In genomic region chr10:6721480-6721879, GRCh38 we compare ENCODE assay signal across 8 cellular contexts.
DNase-seq lines count a peak whose midpoint lies in the region; ATAC-seq, FAIRE-seq and TF ChIP-seq lines count a peak whose summit lies in the region.

No MANE protein-coding gene starts in this region.

- TF ChIP-seq POLR2A in IMR-90 (IDR thresholded peaks at IDR 0.05; ENCODE audit: low read depth, low read length) (no peak; the same call in 1 of the 2 replicates), transverse colon (IDR thresholded peaks at IDR 0.05) (no peak)

- H2AK9ac ChIP-seq in IMR-90 (replicated peaks; ENCODE audit: low read depth, low read length, poor library complexity) = peak overlapping the region; percentile 88

- no peaks in the 10 kb centered on the region for H3K79me1 ChIP-seq in IMR-90 (ENCODE audit: low read depth in 1 of 2, low read length in 2 of 2)

- H4K8ac ChIP-seq in IMR-90 (ENCODE audit: low read depth in 2 of 2, low read length in 2 of 2) = peak overlapping the region; percentile 80 to 98

- DNase-seq in IMR-90 (peak; percentile 99), choroid plexus epithelial cell (ENCODE audit: low read depth) (peak; percentile 79), kidney (peak; percentile 73), transverse colon (peak; percentile 29), midbrain (lab: John Stamatoyannopoulos, UW) (no peak), cerebellar cortex (ENCODE audit: low spot score) (no peak)
- no peak for DNase-seq in stimulated activated naive CD8-positive, alpha-beta T cell treated with anti-CD3 and anti-CD28 coated beads, Interleukin-15, Interleukin-2, amounts not matched to agents 100 U/mL and 50 U/mL, for 24 hours

- ATAC-seq in IMR-90 (ENCODE audit: low read depth) (peak; percentile 72), HG03039 (IDR thresholded peaks at IDR 0.05; ENCODE audit: unreplicated experiment) (no peak)
- ATAC-seq in stimulated activated naive CD8-positive, alpha-beta T cell treated with anti-CD3 and anti-CD28 coated beads, Interleukin-15, Interleukin-2, amounts not matched to agents 100 U/mL and 50 U/mL, for 24 hours = no peak

- peaks cover 12% of the 10 kb centered on the region for H3K4me1 ChIP-seq in IMR-90 (ENCODE audit: control insufficient read depth, insufficient read depth, low read length)
- H3K4me1 ChIP-seq in kidney (ENCODE audit: control insufficient read depth in 1 of 2, insufficient read depth in 1 of 2, low read depth in 1 of 2, low read length in 2 of 2) = no peaks in the 10 kb centered on the region
- H3K4me1 ChIP-seq in transverse colon = no peaks in the 10 kb centered on the region

- peak overlapping the region; percentile 99 for H4K91ac ChIP-seq in IMR-90 (ENCODE audit: insufficient read depth, low read depth, low read length)

- peak overlapping the region; percentile 97 for H2AK5ac ChIP-seq in IMR-90 (ENCODE audit: low read depth, low read length)

- H2BK120ac ChIP-seq in IMR-90 (ENCODE audit: low read depth, low read length) = peak overlapping the region; percentile 100

- BruUV-seq in IMR-90 (replicated peaks; lab: Mats Ljungman, UMichigan) = no TSS peak

- TF ChIP-seq EP300 in transverse colon (IDR thresholded peaks at IDR 0.05; ENCODE audit: low read depth) = no peak

- H2AFZ ChIP-seq in IMR-90 (replicated peaks; ENCODE audit: low read length, poor library complexity) = peak overlapping the region; percentile 93

- peak overlapping the region; percentile 98 for H3K23ac ChIP-seq in IMR-90 (ENCODE audit: low read depth, low read length)

- H3K9me3 ChIP-seq in IMR-90 (ENCODE audit: control insufficient read depth, insufficient read depth, low read length) (no peaks in the 10 kb centered on the region), kidney (ENCODE audit: control insufficient read depth in 1 of 2, low read length in 2 of 2) (no peaks in the 10 kb centered on the region), transverse colon (no peaks in the 10 kb centered on the region)

- H3K14ac ChIP-seq in IMR-90 (replicated peaks; ENCODE audit: low read depth, low read length) = peak overlapping the region; percentile 95

- POLR2A ChIA-PET in IMR-90 (lab: Charles Lee; ENCODE audit: unreplicated experiment) = no interaction called here

- no peaks in the 10 kb centered on the region for H4K20me1 ChIP-seq in IMR-90 (ENCODE audit: insufficient read depth, low read length)

- H3K36me3 ChIP-seq in IMR-90 (ENCODE audit: control insufficient read depth, insufficient read depth, low read length) (no peaks in the 10 kb centered on the region), kidney (ENCODE audit: control insufficient read depth in 1 of 2, insufficient read depth in 2 of 2, low read length in 2 of 2) (no peaks in the 10 kb centered on the region), transverse colon (no peaks in the 10 kb centered on the region)

- H2BK15ac ChIP-seq in IMR-90 (ENCODE audit: low read depth, low read length) = peak overlapping the region; percentile 98; the same call in 2 of the 3 replicates

- H3K27ac ChIP-seq in IMR-90 (ENCODE audit: insufficient read depth, low read length) (peak overlapping the region; percentile 73), kidney (ENCODE audit: low read depth in 2 of 2, low read length in 2 of 2) (no peak overlapping the region), transverse colon (peak overlapping the region; percentile 39 to 62 (median 53))

- H3K4ac ChIP-seq in IMR-90 (ENCODE audit: low read depth, low read length) = peak overlapping the region; percentile 99

- H3K9me1 ChIP-seq in IMR-90 (ENCODE audit: insufficient read depth, low read length) = peaks cover 13% of the 10 kb centered on the region

- H4K5ac ChIP-seq in IMR-90 (ENCODE audit: low read depth, low read length) = peak overlapping the region; percentile 74

- FAIRE-seq in kidney (lab: Jason Lieb, UNC) = no peak

- peak; percentile 64 for TF ChIP-seq CTCF in IMR-90 (conservative IDR thresholded peaks at IDR 0.05; ENCODE audit: low read depth, low read length)
- TF ChIP-seq CTCF in choroid plexus epithelial cell (conservative IDR thresholded peaks at IDR 0.05; ENCODE audit: low read depth, low read length) = peak; percentile 28
- no peak for TF ChIP-seq CTCF in kidney (IDR thresholded peaks at IDR 0.05; ENCODE audit: borderline replicate concordance, extremely low read depth, insufficient read depth)
- TF ChIP-seq CTCF in transverse colon (IDR thresholded peaks at IDR 0.05) = no peak

- peak overlapping the region; percentile 76 for H3K56ac ChIP-seq in IMR-90 (ENCODE audit: extremely low read depth, insufficient read depth, low read length)

- in situ Hi-C loops in IMR-90 (cut with MboI; ENCODE audit: low sequenced_read_pairs) (no loop called here), transverse colon (cut with MboI; ENCODE audit: low pct_ligation_motif_present in 1 of 4, low pct_unique_long_range_greater_than_20kb in 1 of 4, low sequenced_read_pairs in 3 of 4) (no loop called here)

- TF ChIP-seq RAD21 in IMR-90 (IDR thresholded peaks at IDR 0.05; ENCODE audit: low read length) = peak; percentile 79

- CTCF ChIA-PET in IMR-90 (lab: Yijun Ruan, JAX) = interaction anchor here (0.6 to 1.4 kb wide), 6 partner anchors 11 to 632 kb away, joined by 3 to 7 read pairs (median 3); no protein-coding TSS in a partner anchor

- peak overlapping the region; percentile 89 for H2BK5ac ChIP-seq in IMR-90 (ENCODE audit: low read depth, low read length, poor library complexity, severe bottlenecking)

- H3K27me3 ChIP-seq in IMR-90 (ENCODE audit: control insufficient read depth, insufficient read depth, low read length) = no peaks in the 10 kb centered on the region
- H3K27me3 ChIP-seq in transverse colon = peaks cover 6% of the 10 kb centered on the region

- peak overlapping the region; percentile 99 for H2BK20ac ChIP-seq in IMR-90 (ENCODE audit: low read depth, low read length)

- intact Hi-C loops in IMR-90 (cut with micrococcal nuclease) = loop anchor here (2.0 kb wide), 1 partner anchor 49 kb away; no protein-coding TSS in a partner anchor
- intact Hi-C loops in kidney (cut with DNase I) = no loop called here
- intact Hi-C loops in transverse colon (cut with DNase I; ENCODE audit: low total_unique reads) = no loop called here

- H3K18ac ChIP-seq in IMR-90 (ENCODE audit: low read depth, low read length) = peak overlapping the region; percentile 95

- H3K4me3 ChIP-seq in IMR-90 (ENCODE audit: insufficient read depth, low read depth, low read length) (no peak overlapping the region), choroid plexus epithelial cell (ENCODE audit: low read depth, low read length) (no peak overlapping the region), kidney (ENCODE audit: low read length in 2 of 2) (no peak overlapping the region), transverse colon (no peak overlapping the region)

- peak overlapping the region; percentile 58 for H3K4me2 ChIP-seq in IMR-90 (ENCODE audit: low read depth, low read length)

- dilution Hi-C loops in IMR-90 (cut with HindIII; ENCODE audit: low sequenced_read_pairs, unreplicated experiment) = no loop called here

- peak overlapping the region; percentile 7; the same call in 1 of the 2 replicates for H3K9ac ChIP-seq in IMR-90 (ENCODE audit: low read depth, low read length)
- H3K9ac ChIP-seq in kidney (ENCODE audit: low read length in 2 of 2) = no peak overlapping the region

- 0% methylated on average over 2 of the region's 7 CpGs; no CpG with 5 or more reads in 1 of the 2 experiments for WGBS in IMR-90 (ENCODE audit: extremely low coverage in 2 of 2, insufficient read length in 1 of 2), 2 experiments
- 50 to 61% methylated on average over 1 to 7 of the region's 7 CpGs for WGBS in transverse colon (ENCODE audit: low coverage in 1 of 2), 2 donors

TF ChIP-seq in IMR-90, 13 proteins besides CTCF, POLR2A, EP300 and RAD21:
- peak; percentile 87 for TF ChIP-seq BHLHE40 (IDR thresholded peaks at IDR 0.05; ENCODE audit: low read depth, low read length)
- TF ChIP-seq NFE2L2 (IDR thresholded peaks at IDR 0.05; ENCODE audit: low read depth, low read length) = peak; percentile 71; the same call in 1 of the 2 replicates
- peak; percentile 88 for TF ChIP-seq FOS (IDR thresholded peaks at IDR 0.05; ENCODE audit: low read depth, low read length)
- TF ChIP-seq SMC3 (IDR thresholded peaks at IDR 0.05; ENCODE audit: low read depth, low read length) = peak; percentile 52
- no peak for TF ChIP-seq CHD1 (IDR thresholded peaks at IDR 0.05; ENCODE audit: low read depth, low read length)
- TF ChIP-seq RCOR1 (IDR thresholded peaks at IDR 0.05; ENCODE audit: insufficient replicate concordance, low read length) = peak; percentile 73
- peak; percentile 80 for TF ChIP-seq MAFK (IDR thresholded peaks at IDR 0.05; ENCODE audit: low read depth, low read length)
- TF ChIP-seq MAZ (IDR thresholded peaks at IDR 0.05; ENCODE audit: borderline replicate concordance, low read depth, low read length) = peak; percentile 34; the same call in 1 of the 2 replicates
- no peak; the same call in 1 of the 2 replicates for TF ChIP-seq CEBPB (IDR thresholded peaks at IDR 0.05; ENCODE audit: low read depth, low read length)
- TF ChIP-seq, protein P1, sequence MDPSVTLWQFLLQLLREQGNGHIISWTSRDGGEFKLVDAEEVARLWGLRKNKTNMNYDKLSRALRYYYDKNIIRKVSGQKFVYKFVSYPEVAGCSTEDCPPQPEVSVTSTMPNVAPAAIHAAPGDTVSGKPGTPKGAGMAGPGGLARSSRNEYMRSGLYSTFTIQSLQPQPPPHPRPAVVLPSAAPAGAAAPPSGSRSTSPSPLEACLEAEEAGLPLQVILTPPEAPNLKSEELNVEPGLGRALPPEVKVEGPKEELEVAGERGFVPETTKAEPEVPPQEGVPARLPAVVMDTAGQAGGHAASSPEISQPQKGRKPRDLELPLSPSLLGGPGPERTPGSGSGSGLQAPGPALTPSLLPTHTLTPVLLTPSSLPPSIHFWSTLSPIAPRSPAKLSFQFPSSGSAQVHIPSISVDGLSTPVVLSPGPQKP (IDR thresholded peaks at IDR 0.05; ENCODE audit: borderline replicate concordance, low read depth, low read length) = no peak

Comparison
In these comparisons a context has a peak if more than half of its experiments do, and no peak if none do; other contexts are left out.
1. DNase-seq: peak in IMR-90 (single experiment), choroid plexus epithelial cell (single experiment), kidney (single experiment) and transverse colon (single experiment); none in stimulated activated naive CD8-positive, alpha-beta T cell treated with anti-CD3 and anti-CD28 coated beads, Interleukin-15, Interleukin-2, amounts not matched to agents 100 U/mL and 50 U/mL, for 24 hours (single experiment), midbrain (single experiment) and cerebellar cortex (single experiment).
2. H3K27ac ChIP-seq: peak in IMR-90 (single experiment) and transverse colon (4 of 4); none in kidney (0 of 2).
3. CTCF ChIP-seq: peak in IMR-90 (single experiment) and choroid plexus epithelial cell (single experiment); none in kidney (single experiment) and transverse colon (0 of 5).